ENCODE assay signal across 7 cellular contexts in genomic region chr12:85866929-85867776, GRCh38. TPM values are rescaled to one million over a fixed set of nuclear protein-coding genes. Genes with fewer than 3 reads are reported as not detected.
DNase-seq lines count a peak whose midpoint lies in the region; ATAC-seq and TF ChIP-seq lines count a peak whose summit lies in the region.

No MANE protein-coding gene starts in this region.

- H3K27ac ChIP-seq in right lobe of liver = no peak overlapping the region

- H3K4me3 ChIP-seq in right lobe of liver (no peak overlapping the region), MG63 (no peak overlapping the region)

- H3K9me3 Mint-ChIP-seq in chondrocyte (ENCODE audit: low read depth) = no peaks in the 10 kb centered on the region

- H3K4me3 Mint-ChIP-seq in chondrocyte (ENCODE audit: unreplicated experiment) = no peak overlapping the region

- H3K36me3 ChIP-seq in right lobe of liver (no peaks in the 10 kb centered on the region), MG63 (no peaks in the 10 kb centered on the region)

- H3K36me3 Mint-ChIP-seq in chondrocyte (ENCODE audit: low read depth) = no peaks in the 10 kb centered on the region

- no peak overlapping the region for H3K27ac Mint-ChIP-seq in chondrocyte (ENCODE audit: unreplicated experiment)

- 22% methylated on average over 5 of the region's 5 CpGs for WGBS in right lobe of liver (ENCODE audit: insufficient coverage, low coverage, low lambda C conversion rate, missing lambda C conversion rate)

- H3K4me1 ChIP-seq in right lobe of liver = no peaks in the 10 kb centered on the region

- H3K4me1 Mint-ChIP-seq in chondrocyte (ENCODE audit: low read depth) = peaks cover 4% of the 10 kb centered on the region

- peak; percentile 39 for DNase-seq in GM10266 (ENCODE audit: extremely low spot score)
- peak; percentile 65 for DNase-seq in NCI-H748 treated with DMSO at 0.1 percent for 48 hours (lab: John Stamatoyannopoulos, UW)
- no peak for DNase-seq in chondrocyte (ENCODE audit: low spot score)
- no peak for DNase-seq in right lobe of liver
- no peak for DNase-seq in MG63

- no peaks in the 10 kb centered on the region for H3K9me3 ChIP-seq in right lobe of liver
- H3K9me3 ChIP-seq in MG63 = no peaks in the 10 kb centered on the region

- H3K27me3 ChIP-seq in right lobe of liver (no peaks in the 10 kb centered on the region), MG63 (no peaks in the 10 kb centered on the region)

- peak; percentile 99 for ATAC-seq in GM21423 (IDR thresholded peaks at IDR 0.05; ENCODE audit: unreplicated experiment)
- ATAC-seq in HG03521 (IDR thresholded peaks at IDR 0.05; ENCODE audit: unreplicated experiment) = peak; percentile 85
- peak; percentile 78 to 89 (median 83) for ATAC-seq in right lobe of liver

- TF ChIP-seq POLR2A in right lobe of liver (IDR thresholded peaks at IDR 0.05) = no peak

- TF ChIP-seq CTCF in GM10266 (IDR thresholded peaks at IDR 0.05; ENCODE audit: control insufficient read depth, insufficient read depth, low read depth, missing control alignments) = peak; percentile 63
- TF ChIP-seq CTCF in chondrocyte (IDR thresholded peaks at IDR 0.05) = peak; percentile 89
- TF ChIP-seq CTCF in right lobe of liver (IDR thresholded peaks at IDR 0.05) = peak; percentile 69 to 83 (median 76)

- intact Hi-C loops in right lobe of liver (cut with DNase I) = no loop called here

- H3K27me3 Mint-ChIP-seq in chondrocyte (ENCODE audit: low read depth) = peaks cover 42% of the 10 kb centered on the region

RNA-seq across cellular contexts. Expression of gene NTS, which starts 6.9 kb away (rescaled TPM):
- total RNA-seq in chondrocyte = not detected in 3 replicates
- under 1 TPM in 4 of 6 experiments, not detected in 2; 0.24 to 0.56 (median 0.37) TPM for total RNA-seq in right lobe of liver
- total RNA-seq in MG63 (2014; rRNA removed; shearing (Covaris generic); ENCODE audit: low replicate concordance) = not detected in 2 replicates

RNA-seq across cellular contexts. Expression of gene RASSF9, which starts 30.9 kb away (rescaled TPM):
- total RNA-seq in chondrocyte (0.44 to 0.82 TPM (median 0.47 TPM) in 3 replicates), right lobe of liver (under 1 TPM; 0.31 to 0.77 (median 0.60) TPM)
- total RNA-seq in MG63 (2014; rRNA removed; shearing (Covaris generic); ENCODE audit: low replicate concordance) = 0.25 and 1.2 TPM in 2 replicates

Comparison
In these comparisons a context has a peak if more than half of its experiments do, and no peak if none do; other contexts are left out.
1. DNase-seq: peak in GM10266 (single experiment) and NCI-H748 treated with DMSO at 0.1 percent for 48 hours (single experiment); none in chondrocyte (single experiment), right lobe of liver (0 of 3) and MG63 (single experiment).
2. Peak in every context shown above with its lines, with median percentiles within 50 percentile points of each other: CTCF ChIP-seq and ATAC-seq.